In genomic region chr11:32416301-32416700, GRCh38 we compare ENCODE assay signal across 23 cellular contexts. TPM values are rescaled to one million over a fixed set of nuclear protein-coding genes. Genes with fewer than 3 reads are reported as not detected.
"Had no signal": no experiment of that assay in that cellular context is flagged by ENCODE, and none has a peak within 500 bp of the region (broad histone marks: within the 10 kb centered on the region; RNA-seq: fewer than 3 reads in every experiment).

No MANE protein-coding gene starts in this region.

- H3K36me3 ChIP-seq: SJSA1 had no signal

- DNase-seq: IMR-90, Kasumi-1, KG1, MV-4-11, NCI-H1048, NCI-H1105, NCI-H1417 treated with DMSO at 0.1 percent for 48 hours, NCI-H187, NCI-H2029, NCI-H2081 treated with DMSO at 0.1 percent for 48 hours, NCI-H2171, NCI-H226, NCI-H446, NCI-H510A, NCI-H524 treated with DMSO at 0.1 percent for 48 hours, NCI-H69, NCI-H774, Right ventricle myocardium superior, RPMI8226, SIG-M5 had no signal

- H3K27ac ChIP-seq: SJSA1, SK-N-MC had no signal

- H3K4me1 ChIP-seq: SJSA1 had no signal

- ATAC-seq: HepG2 had no signal

- H3K4me3 ChIP-seq: SJSA1, SK-N-MC had no signal

- H3K9me3 ChIP-seq: SJSA1 had no signal

RNA-seq across cellular contexts. Expression of gene WT1, which starts 19.0 kb away (rescaled TPM):
- total RNA-seq: IMR-90, SJSA1 had no signal
- polyA plus RNA-seq: IMR-90 had no signal
